Comparison of ENCODE assay signal across 8 cellular contexts in the genomic region with DNA sequence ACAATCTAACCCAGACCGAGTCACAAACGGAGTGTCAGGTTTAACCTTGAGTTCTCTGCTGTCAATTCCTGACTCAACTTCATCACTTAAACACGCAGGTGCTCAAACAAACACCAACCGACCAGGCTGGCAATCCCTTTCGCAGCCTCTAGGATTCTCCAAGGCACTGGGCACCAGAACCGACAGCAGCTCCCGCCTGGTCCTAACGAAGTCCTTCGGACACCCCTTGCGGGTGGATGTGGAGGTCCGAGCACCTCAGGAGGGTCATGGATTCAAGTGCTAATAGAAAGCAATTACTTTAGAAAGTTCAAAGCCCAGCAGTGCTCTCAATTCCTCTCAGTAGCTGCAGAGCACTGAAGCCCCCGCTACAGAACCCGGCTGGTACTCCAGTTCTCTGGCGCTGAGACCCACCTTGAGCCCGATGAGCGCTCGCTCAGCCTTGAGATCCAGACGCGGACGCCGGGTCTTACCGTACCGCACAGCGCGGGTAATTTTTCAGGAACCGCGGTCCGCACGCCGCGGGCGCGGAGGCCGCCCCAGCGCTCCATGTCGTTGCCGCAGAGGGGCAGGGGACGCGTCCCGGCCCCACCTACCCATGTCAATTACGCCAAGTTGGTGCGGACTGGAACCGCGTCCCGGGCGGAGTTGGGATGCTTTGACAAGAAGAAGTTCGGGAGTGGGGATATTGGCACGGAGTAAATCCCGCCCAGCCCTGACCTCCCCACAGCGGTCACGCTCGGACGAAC. TPM values are rescaled to one million over a fixed set of nuclear protein-coding genes. Genes with fewer than 3 reads are reported as not detected.
DNase-seq lines count a peak whose midpoint lies in the region; ATAC-seq, FAIRE-seq and TF ChIP-seq lines count a peak whose summit lies in the region.

No MANE protein-coding gene starts in this region.

- H3K9ac ChIP-seq in K562 (ENCODE audit: insufficient read depth in 1 of 2, low read depth in 2 of 2, low read length in 2 of 2), result peak overlapping the region; percentile 89 to 99

- H3K79me2 ChIP-seq in K562 (ENCODE audit: control insufficient read depth, insufficient read depth, low read length), result peaks cover 68% of the 10 kb centered on the region

- peak in 1 of 2 experiments; percentile 28; a peak in 1 of 4 replicates for TF ChIP-seq RAD21 in K562 (CRISPR knock-in tag; conservative IDR thresholded peaks at IDR 0.05 in 1 of 2, IDR thresholded peaks at IDR 0.05 in 1 of 2)

- CTCF ChIA-PET in HEK293 (lab: Yijun Ruan, JAX), result interaction anchor here (0.7 kb wide), 1 partner anchor 10 kb away, joined by 3 read pairs; no protein-coding TSS in a partner anchor
- CTCF ChIA-PET in K562 (lab: Yijun Ruan, JAX; ENCODE audit: low intra/inter-chr PET ratio), result interaction anchor here (0.6 kb wide), 1 partner anchor 63 kb away, joined by 4 read pairs; no protein-coding TSS in a partner anchor

- FAIRE-seq in K562 (lab: Jason Lieb, UNC), result peak; percentile 26

- in situ Hi-C loops in K562 (cut with MboI) (no loop called here), gastrocnemius medialis (cut with MboI; ENCODE audit: low sequenced_read_pairs in 4 of 4) (loop anchor here in 1 of 4 donors (25.0 kb wide), 1 partner anchor 167 kb away; no protein-coding TSS in a partner anchor)

- peak overlapping the region; percentile 98 for H2AFZ ChIP-seq in K562 (ENCODE audit: low read depth, low read length)

- under 1% methylated on average over 26 of the region's 53 CpGs for WGBS in K562 (ENCODE audit: insufficient coverage, low coverage, missing lambda C conversion rate)

- TF ChIP-seq POLR2A in K562 (conservative IDR thresholded peaks at IDR 0.05) (no peak), gastrocnemius medialis (IDR thresholded peaks at IDR 0.05) (no peak)

- TSS peak; percentile 45 for BruUV-seq in K562 (replicated peaks; lab: Mats Ljungman, UMichigan)

- no peak for TF ChIP-seq EP300 in K562 (IDR thresholded peaks at IDR 0.05; ENCODE audit: low read length)

- H3K4me1 ChIP-seq in HEK293 (ENCODE audit: control insufficient read depth, insufficient read depth, low read length) (peaks cover 19% of the 10 kb centered on the region), K562 (replicated peaks in 1 of 2; ENCODE audit: control insufficient read depth in 2 of 2, insufficient read depth in 2 of 2, low read length in 2 of 2) (peaks cover 26 to 32% of the 10 kb centered on the region in 2 experiments), gastrocnemius medialis (peaks cover 11 to 36% of the 10 kb centered on the region in 2 donors)

- no peaks in the 10 kb centered on the region for H3K9me1 ChIP-seq in K562 (ENCODE audit: control insufficient read depth, insufficient read depth, low read length)

- DNase-seq in EL (peak; percentile 78), NAMALWA (ENCODE audit: low spot score) (peak; percentile 85), T-helper 2 cell (peak; percentile 12 to 50 (median 25)), K562 (ENCODE audit: extremely low read depth in 1 of 4, low spot score in 3 of 4) (peak; percentile 43 to 68 (median 48)), hypothalamus (lab: John Stamatoyannopoulos, UW) (peak in 34 of 51 donors; percentile 7 to 68 (median 33)), gastrocnemius medialis (peak; percentile 34 to 60)

- TF ChIP-seq CTCF in HEK293 (tag by site-specific recombination; IDR thresholded peaks at IDR 0.05), result no peak; the same call in 1 of the 2 replicates
- peak; percentile 27 to 73 (median 49); a peak in 5 of 6 replicates for TF ChIP-seq CTCF in K562 (IDR thresholded peaks at IDR 0.05 in 2 of 3, conservative IDR thresholded peaks at IDR 0.05 in 1 of 3; ENCODE audit: insufficient read depth in 2 of 3, low read depth in 1 of 3, low read length in 3 of 3)
- peak; percentile 33 to 72 (median 45) for TF ChIP-seq CTCF in gastrocnemius medialis (IDR thresholded peaks at IDR 0.05 in 4 of 5, conservative IDR thresholded peaks at IDR 0.05 in 1 of 5)

- H3K27me3 ChIP-seq in K562 (ENCODE audit: control insufficient read depth in 2 of 2, insufficient read depth in 2 of 2, low read length in 2 of 2), result no peaks in the 10 kb centered on the region
- H3K27me3 ChIP-seq in gastrocnemius medialis, result no peaks in the 10 kb centered on the region

- ATAC-seq in K562 (peak; percentile 58), gastrocnemius medialis (peak; percentile 46 to 59), GM18520 (IDR thresholded peaks at IDR 0.05; ENCODE audit: unreplicated experiment) (no peak)

- POLR2A ChIA-PET in HEK293 (lab: Yijun Ruan, JAX), result no interaction called here
- POLR2A ChIA-PET in K562 (lab: Yijun Ruan, JAX), result interaction anchor here (0.9 to 2.2 kb wide), 7 partner anchors 10 to 166 kb away, joined by 4 to 11 read pairs (median 4); no protein-coding TSS in a partner anchor

- H3K4me3 ChIP-seq in HEK293 (ENCODE audit: low read depth, low read length), result peak overlapping the region; percentile 70
- peak overlapping the region; percentile 89 for H3K4me3 ChIP-seq in K562
- H3K4me3 ChIP-seq in gastrocnemius medialis, result peak overlapping the region; percentile 80 to 95 (median 94)

- peaks cover 7% of the 10 kb centered on the region for H4K20me1 ChIP-seq in K562 (replicated peaks; ENCODE audit: control insufficient read depth, insufficient read depth, low read length)

- peak overlapping the region; percentile 78 for H3K27ac ChIP-seq in HEK293 (ENCODE audit: extremely low read depth, low read depth, low read length)
- H3K27ac ChIP-seq in K562 (ENCODE audit: extremely low read depth, low read depth, low read length), result peak overlapping the region; percentile 89
- peak overlapping the region; percentile 89 to 95 (median 92) for H3K27ac ChIP-seq in gastrocnemius medialis

- intact Hi-C loops in K562 (cut with micrococcal nuclease) (loop anchor here (1.0 to 5.0 kb wide), 7 partner anchors 31 to 352 kb away; no protein-coding TSS in a partner anchor), gastrocnemius medialis (cut with DNase I; ENCODE audit: low total_unique reads) (loop anchor here (2.0 to 5.0 kb wide), 4 partner anchors 43 to 252 kb away; a partner anchor contains a TSS)

- peak overlapping the region; percentile 78 for H3K4me2 ChIP-seq in K562 (ENCODE audit: insufficient read depth, low read length)

- H3K36me3 ChIP-seq in HEK293 (ENCODE audit: control insufficient read depth in 2 of 2, insufficient read depth in 1 of 2, low read length in 2 of 2) (no peaks in the 10 kb centered on the region), K562 (ENCODE audit: control insufficient read depth, insufficient read depth, low read length) (no peaks in the 10 kb centered on the region), gastrocnemius medialis (no peaks in the 10 kb centered on the region)

- H3K9me3 ChIP-seq in HEK293 (ENCODE audit: control insufficient read depth, insufficient read depth, low read depth, low read length) (no peaks in the 10 kb centered on the region), K562 (replicated peaks; ENCODE audit: control insufficient read depth, insufficient read depth, low read depth, low read length) (no peaks in the 10 kb centered on the region), gastrocnemius medialis (no peaks in the 10 kb centered on the region)

TF ChIP-seq in HEK293, 187 proteins besides CTCF, POLR2A, EP300 and RAD21 (continues in another document):
- no peak for TF ChIP-seq ZNF549 (tag by site-specific recombination; IDR thresholded peaks at IDR 0.05)
- no peak for TF ChIP-seq ZNF701 (tag by site-specific recombination; IDR thresholded peaks at IDR 0.05)
- no peak for TF ChIP-seq KLF7 (tag by site-specific recombination; IDR thresholded peaks at IDR 0.05; ENCODE audit: borderline replicate concordance)

TF ChIP-seq in K562, 482 proteins besides CTCF, POLR2A, EP300 and RAD21 (continues in another document):
- peak in 1 of 2 experiments; percentile 56; a peak in 1 of 4 replicates for TF ChIP-seq TEAD1 (CRISPR knock-in tag; IDR thresholded peaks at IDR 0.05)
- TF ChIP-seq POLR2AphosphoS5 (IDR thresholded peaks at IDR 0.05; ENCODE audit: control insufficient read depth, insufficient read depth, low read depth, low read length), result no peak

RNA-seq across cellular contexts. Expression of a gene that starts 0.7 kb away (rescaled TPM):
- 71.0 and 71.2 TPM in 2 replicates for total RNA-seq in K562 (2011; cell fraction: chromatin; rRNA removed; ENCODE audit: low replicate concordance)
- total RNA-seq in K562 (2011; cell fraction: nucleolus; rRNA removed), result 72.9 and 84.2 TPM in 2 replicates
- 80.1 and 101 TPM in 2 replicates for total RNA-seq in K562 (2011; cell fraction: nucleoplasm; rRNA removed)
- total RNA-seq in K562 (2014; rRNA removed) (12.2 and 21.1 TPM in 2 replicates), K562 (2014; rRNA removed; fragmentation: Illumina TruSeq; extraction: Trizol) (19.9 and 20.2 TPM in 2 replicates), K562 (2015; rRNA removed; fragmentation: Illumina TruSeq; extraction: Trizol) (16.8 and 18.5 TPM in 2 replicates), K562 (2021) (23.5 TPM in 2 replicates), gastrocnemius medialis (1 to 10 TPM; 2.4 to 6.2 (median 3.6) TPM)
- polyA plus RNA-seq in K562 (2011; rRNA removed) (34.1 and 37.4 TPM in 2 replicates), K562 (2014; fragmentation: Illumina TruSeq; extraction: Trizol) (13.4 and 16.5 TPM in 2 replicates), K562 (2014; fragmentation: Nextera tagmentation; extraction: Ambion mirVana) (1 to 10 TPM; 5.6 to 7.6 TPM), K562 (2014; rRNA removed) (7.8 and 10.4 TPM in 2 replicates)
- 24.1 and 35.9 TPM in 2 replicates for polyA plus RNA-seq in K562 (2011; cell fraction: cytosol; rRNA removed)
- polyA plus RNA-seq in K562 (2011; cell fraction: nucleus; rRNA removed), result 39.3 and 39.4 TPM in 2 replicates
- polyA plus RNA-seq in K562 (2012), result 21.4 and 29.8 TPM in 2 replicates
- polyA minus RNA-seq in K562 (2011; rRNA and poly(A)+ RNA removed), result 43.9 and 60.4 TPM in 2 replicates
- 24.6 and 34.4 TPM in 2 replicates for polyA minus RNA-seq in K562 (2011; cell fraction: cytosol; rRNA and poly(A)+ RNA removed)
- 57.8 and 62.6 TPM in 2 replicates for polyA minus RNA-seq in K562 (2011; cell fraction: nucleus; rRNA and poly(A)+ RNA removed)

RNA-seq across cellular contexts. Expression of a gene that starts 43.6 kb away (rescaled TPM):
- 8.1 and 23.6 TPM in 2 replicates for total RNA-seq in K562 (2011; cell fraction: chromatin; rRNA removed; ENCODE audit: low replicate concordance)
- 2.0 and 3.8 TPM in 2 replicates for total RNA-seq in K562 (2011; cell fraction: nucleolus; rRNA removed)
- 8.4 and 24.0 TPM in 2 replicates for total RNA-seq in K562 (2011; cell fraction: nucleoplasm; rRNA removed)
- 1.8 and 3.4 TPM in 2 replicates for total RNA-seq in K562 (2014; rRNA removed)
- 6.2 and 7.5 TPM in 2 replicates for total RNA-seq in K562 (2014; rRNA removed; fragmentation: Illumina TruSeq; extraction: Trizol)
- 4.0 and 4.2 TPM in 2 replicates for total RNA-seq in K562 (2015; rRNA removed; fragmentation: Illumina TruSeq; extraction: Trizol)
- 5.5 and 6.6 TPM in 2 replicates for total RNA-seq in K562 (2021)
- polyA plus RNA-seq in K562 (2011; rRNA removed), result 8.8 and 11.0 TPM in 2 replicates
- polyA plus RNA-seq in K562 (2011; cell fraction: cytosol; rRNA removed), result 3.5 TPM in 2 replicates
- 15.5 and 17.0 TPM in 2 replicates for polyA plus RNA-seq in K562 (2011; cell fraction: nucleus; rRNA removed)
- 6.2 and 10.2 TPM in 2 replicates for polyA plus RNA-seq in K562 (2012)
- polyA plus RNA-seq in K562 (2014; fragmentation: Illumina TruSeq; extraction: Trizol), result 6.2 and 7.4 TPM in 2 replicates
- polyA plus RNA-seq in K562 (2014; fragmentation: Nextera tagmentation; extraction: Ambion mirVana), result 10 to 100 TPM; 21.4 to 24.6 TPM
- polyA plus RNA-seq in K562 (2014; rRNA removed), result 4.3 and 5.1 TPM in 2 replicates
- 6.1 and 7.3 TPM in 2 replicates for polyA minus RNA-seq in K562 (2011; rRNA and poly(A)+ RNA removed)
- 0.76 and 1.6 TPM in 2 replicates for polyA minus RNA-seq in K562 (2011; cell fraction: cytosol; rRNA and poly(A)+ RNA removed)
- 6.6 and 10.2 TPM in 2 replicates for polyA minus RNA-seq in K562 (2011; cell fraction: nucleus; rRNA and poly(A)+ RNA removed)
- 1 to 10 TPM; 2.1 to 3.6 (median 3.3) TPM for total RNA-seq in gastrocnemius medialis

Comparison
In these comparisons a context has a peak if more than half of its experiments do, and no peak if none do; other contexts are left out.
1. DNase-seq: peak in every context shown above with its lines; median percentile 85 in NAMALWA; 78 in EL; 48 in K562; 47 in gastrocnemius medialis; 33 in hypothalamus; 25 in T-helper 2 cell.